In the genomic region with DNA sequence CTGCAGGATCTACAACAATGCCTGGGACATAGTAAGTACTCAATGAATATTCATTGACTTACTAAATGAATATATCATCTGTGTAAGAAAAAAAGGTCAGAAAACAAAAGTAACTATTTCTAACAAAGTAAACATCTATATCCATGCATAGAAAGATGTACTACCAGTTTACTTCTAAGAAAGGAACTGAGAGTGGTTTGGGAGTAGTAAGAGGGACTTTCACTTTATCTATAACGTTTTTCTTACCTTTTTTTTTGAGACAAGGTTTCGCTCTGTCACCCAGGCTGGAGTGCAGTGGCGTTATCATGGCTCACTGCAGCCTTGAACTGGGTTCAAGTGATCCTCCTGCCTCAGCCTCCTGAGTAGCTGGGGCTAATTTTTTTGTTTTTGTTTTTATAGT, we compare ENCODE assay signal across 1 cellular context.
A peak's percentile ranks its signal among the peaks of the same experiment; 100 is the strongest.
TF ChIP-seq lines count a peak whose summit lies in the region.

No MANE protein-coding gene starts in this region.

TF ChIP-seq in GM12878, 131 proteins besides CTCF, POLR2A, EP300 and RAD21 (continues in another document):
- TF ChIP-seq CBFB (IDR thresholded peaks at IDR 0.05; ENCODE audit: low read depth) (no peak), E4F1 (IDR thresholded peaks at IDR 0.05; ENCODE audit: borderline replicate concordance, partially characterized antibody) (no peak), CHD2 (IDR thresholded peaks at IDR 0.05; ENCODE audit: borderline replicate concordance, low read depth, low read length) (no peak), NKRF (conservative IDR thresholded peaks at IDR 0.05) (no peak), ZNF622 (IDR thresholded peaks at IDR 0.05) (no peak), IRF4 (IDR thresholded peaks at IDR 0.05; ENCODE audit: low read depth, low read length) (0 out of 2 replicates have a peak, but pooled peaks have one; percentile 31), NFXL1 (IDR thresholded peaks at IDR 0.05; ENCODE audit: borderline replicate concordance) (no peak), GATAD2B (conservative IDR thresholded peaks at IDR 0.05; ENCODE audit: low read depth) (no peak), EGR1 (IDR thresholded peaks at IDR 0.05; ENCODE audit: borderline replicate concordance in 1 of 2, low read depth in 2 of 2, low read length in 2 of 2) (no peak), DPF2 (IDR thresholded peaks at IDR 0.05) (no peak), EZH2 (IDR thresholded peaks at IDR 0.05; ENCODE audit: borderline replicate concordance, control insufficient read depth, low read depth, low read length) (no peak), PBX3 (IDR thresholded peaks at IDR 0.05; ENCODE audit: insufficient replicate concordance, low read depth, low read length) (no peak), PAX5 (IDR thresholded peaks at IDR 0.05; ENCODE audit: borderline replicate concordance, low read depth, low read length) (peak; percentile 41; the same call in 1 of the 2 replicates), YY1 (IDR thresholded peaks at IDR 0.05; ENCODE audit: low read depth, low read length) (no peak), SIX5 (IDR thresholded peaks at IDR 0.05; ENCODE audit: low read depth, low read length, severe bottlenecking) (no peak), POU2F2 (IDR thresholded peaks at IDR 0.05; ENCODE audit: borderline replicate concordance, low read depth, low read length) (0 out of 3 replicates have a peak, but pooled peaks have one; percentile 38), SREBF1 (IDR thresholded peaks at IDR 0.05; ENCODE audit: low read length) (no peak), CREM (IDR thresholded peaks at IDR 0.05; ENCODE audit: low read depth) (0 out of 2 replicates have a peak, but pooled peaks have one; percentile 15), TCF12 (IDR thresholded peaks at IDR 0.05; ENCODE audit: low read depth, low read length) (no peak), ASH2L (IDR thresholded peaks at IDR 0.05; ENCODE audit: borderline replicate concordance, low read depth) (0 out of 2 replicates have a peak, but pooled peaks have one; percentile 51), SIN3A (IDR thresholded peaks at IDR 0.05; ENCODE audit: low read depth, low read length) (no peak), TCF7 (IDR thresholded peaks at IDR 0.05; ENCODE audit: borderline replicate concordance) (no peak), CEBPB (IDR thresholded peaks at IDR 0.05; ENCODE audit: borderline replicate concordance in 1 of 2, low read depth in 2 of 2, low read length in 2 of 2) (no peak), FOXK2 (IDR thresholded peaks at IDR 0.05) (no peak), SPI1 (IDR thresholded peaks at IDR 0.05; ENCODE audit: borderline replicate concordance, insufficient read depth, low read depth, low read length) (peak; percentile 75), PAX8 (IDR thresholded peaks at IDR 0.05) (no peak), ETV6 (conservative IDR thresholded peaks at IDR 0.05 in 1 of 2, IDR thresholded peaks at IDR 0.05 in 1 of 2; ENCODE audit: borderline replicate concordance in 1 of 2, low read depth in 1 of 2) (no peak), NBN (IDR thresholded peaks at IDR 0.05) (no peak), RUNX3 (IDR thresholded peaks at IDR 0.05; ENCODE audit: low read length) (peak; percentile 26; the same call in 1 of the 2 replicates), BACH1 (IDR thresholded peaks at IDR 0.05; ENCODE audit: borderline replicate concordance) (no peak), ZNF384 (IDR thresholded peaks at IDR 0.05; ENCODE audit: borderline replicate concordance, low read depth, low read length) (peak; percentile 53; the same call in 1 of the 2 replicates), E2F4 (IDR thresholded peaks at IDR 0.05; ENCODE audit: low read depth, low read length) (no peak), PML (IDR thresholded peaks at IDR 0.05; ENCODE audit: low read length) (no peak), STAT3 (IDR thresholded peaks at IDR 0.05; ENCODE audit: low read depth, low read length) (no peak), RFX5 (IDR thresholded peaks at IDR 0.05; ENCODE audit: low read depth, low read length) (no peak), SMARCA5 (IDR thresholded peaks at IDR 0.05) (no peak), CBX3 (IDR thresholded peaks at IDR 0.05; ENCODE audit: borderline replicate concordance, low read depth) (no peak), JUNB (IDR thresholded peaks at IDR 0.05) (peak; percentile 45), MEF2B (IDR thresholded peaks at IDR 0.05; ENCODE audit: partially characterized antibody, poor library complexity, severe bottlenecking) (peak; percentile 51), MYC (IDR thresholded peaks at IDR 0.05; ENCODE audit: insufficient read depth, insufficient read length, insufficient replicate concordance, low read length, severe bottlenecking) (no peak), LARP7 (IDR thresholded peaks at IDR 0.05) (no peak), BCL11A (IDR thresholded peaks at IDR 0.05; ENCODE audit: low read depth, low read length) (no peak)
- TF ChIP-seq, protein P1, sequence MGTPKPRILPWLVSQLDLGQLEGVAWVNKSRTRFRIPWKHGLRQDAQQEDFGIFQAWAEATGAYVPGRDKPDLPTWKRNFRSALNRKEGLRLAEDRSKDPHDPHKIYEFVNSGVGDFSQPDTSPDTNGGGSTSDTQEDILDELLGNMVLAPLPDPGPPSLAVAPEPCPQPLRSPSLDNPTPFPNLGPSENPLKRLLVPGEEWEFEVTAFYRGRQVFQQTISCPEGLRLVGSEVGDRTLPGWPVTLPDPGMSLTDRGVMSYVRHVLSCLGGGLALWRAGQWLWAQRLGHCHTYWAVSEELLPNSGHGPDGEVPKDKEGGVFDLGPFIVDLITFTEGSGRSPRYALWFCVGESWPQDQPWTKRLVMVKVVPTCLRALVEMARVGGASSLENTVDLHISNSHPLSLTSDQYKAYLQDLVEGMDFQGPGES (IDR thresholded peaks at IDR 0.05) = no peak
- TF ChIP-seq, protein P2, sequence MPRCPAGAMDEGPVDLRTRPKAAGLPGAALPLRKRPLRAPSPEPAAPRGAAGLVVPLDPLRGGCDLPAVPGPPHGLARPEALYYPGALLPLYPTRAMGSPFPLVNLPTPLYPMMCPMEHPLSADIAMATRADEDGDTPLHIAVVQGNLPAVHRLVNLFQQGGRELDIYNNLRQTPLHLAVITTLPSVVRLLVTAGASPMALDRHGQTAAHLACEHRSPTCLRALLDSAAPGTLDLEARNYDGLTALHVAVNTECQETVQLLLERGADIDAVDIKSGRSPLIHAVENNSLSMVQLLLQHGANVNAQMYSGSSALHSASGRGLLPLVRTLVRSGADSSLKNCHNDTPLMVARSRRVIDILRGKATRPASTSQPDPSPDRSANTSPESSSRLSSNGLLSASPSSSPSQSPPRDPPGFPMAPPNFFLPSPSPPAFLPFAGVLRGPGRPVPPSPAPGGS (IDR thresholded peaks at IDR 0.05; ENCODE audit: borderline replicate concordance, insufficient read depth, low read depth, low read length, poor library complexity, severe bottlenecking) = no peak
- TF ChIP-seq, protein P3, sequence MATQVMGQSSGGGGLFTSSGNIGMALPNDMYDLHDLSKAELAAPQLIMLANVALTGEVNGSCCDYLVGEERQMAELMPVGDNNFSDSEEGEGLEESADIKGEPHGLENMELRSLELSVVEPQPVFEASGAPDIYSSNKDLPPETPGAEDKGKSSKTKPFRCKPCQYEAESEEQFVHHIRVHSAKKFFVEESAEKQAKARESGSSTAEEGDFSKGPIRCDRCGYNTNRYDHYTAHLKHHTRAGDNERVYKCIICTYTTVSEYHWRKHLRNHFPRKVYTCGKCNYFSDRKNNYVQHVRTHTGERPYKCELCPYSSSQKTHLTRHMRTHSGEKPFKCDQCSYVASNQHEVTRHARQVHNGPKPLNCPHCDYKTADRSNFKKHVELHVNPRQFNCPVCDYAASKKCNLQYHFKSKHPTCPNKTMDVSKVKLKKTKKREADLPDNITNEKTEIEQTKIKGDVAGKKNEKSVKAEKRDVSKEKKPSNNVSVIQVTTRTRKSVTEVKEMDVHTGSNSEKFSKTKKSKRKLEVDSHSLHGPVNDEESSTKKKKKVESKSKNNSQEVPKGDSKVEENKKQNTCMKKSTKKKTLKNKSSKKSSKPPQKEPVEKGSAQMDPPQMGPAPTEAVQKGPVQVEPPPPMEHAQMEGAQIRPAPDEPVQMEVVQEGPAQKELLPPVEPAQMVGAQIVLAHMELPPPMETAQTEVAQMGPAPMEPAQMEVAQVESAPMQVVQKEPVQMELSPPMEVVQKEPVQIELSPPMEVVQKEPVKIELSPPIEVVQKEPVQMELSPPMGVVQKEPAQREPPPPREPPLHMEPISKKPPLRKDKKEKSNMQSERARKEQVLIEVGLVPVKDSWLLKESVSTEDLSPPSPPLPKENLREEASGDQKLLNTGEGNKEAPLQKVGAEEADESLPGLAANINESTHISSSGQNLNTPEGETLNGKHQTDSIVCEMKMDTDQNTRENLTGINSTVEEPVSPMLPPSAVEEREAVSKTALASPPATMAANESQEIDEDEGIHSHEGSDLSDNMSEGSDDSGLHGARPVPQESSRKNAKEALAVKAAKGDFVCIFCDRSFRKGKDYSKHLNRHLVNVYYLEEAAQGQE (IDR thresholded peaks at IDR 0.05; ENCODE audit: low read depth, low read length) = no peak
- TF ChIP-seq, protein P4, sequence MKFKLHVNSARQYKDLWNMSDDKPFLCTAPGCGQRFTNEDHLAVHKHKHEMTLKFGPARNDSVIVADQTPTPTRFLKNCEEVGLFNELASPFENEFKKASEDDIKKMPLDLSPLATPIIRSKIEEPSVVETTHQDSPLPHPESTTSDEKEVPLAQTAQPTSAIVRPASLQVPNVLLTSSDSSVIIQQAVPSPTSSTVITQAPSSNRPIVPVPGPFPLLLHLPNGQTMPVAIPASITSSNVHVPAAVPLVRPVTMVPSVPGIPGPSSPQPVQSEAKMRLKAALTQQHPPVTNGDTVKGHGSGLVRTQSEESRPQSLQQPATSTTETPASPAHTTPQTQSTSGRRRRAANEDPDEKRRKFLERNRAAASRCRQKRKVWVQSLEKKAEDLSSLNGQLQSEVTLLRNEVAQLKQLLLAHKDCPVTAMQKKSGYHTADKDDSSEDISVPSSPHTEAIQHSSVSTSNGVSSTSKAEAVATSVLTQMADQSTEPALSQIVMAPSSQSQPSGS (IDR thresholded peaks at IDR 0.05; ENCODE audit: low read length) = peak; percentile 28; the same call in 1 of the 2 replicates
